In the genomic region with DNA sequence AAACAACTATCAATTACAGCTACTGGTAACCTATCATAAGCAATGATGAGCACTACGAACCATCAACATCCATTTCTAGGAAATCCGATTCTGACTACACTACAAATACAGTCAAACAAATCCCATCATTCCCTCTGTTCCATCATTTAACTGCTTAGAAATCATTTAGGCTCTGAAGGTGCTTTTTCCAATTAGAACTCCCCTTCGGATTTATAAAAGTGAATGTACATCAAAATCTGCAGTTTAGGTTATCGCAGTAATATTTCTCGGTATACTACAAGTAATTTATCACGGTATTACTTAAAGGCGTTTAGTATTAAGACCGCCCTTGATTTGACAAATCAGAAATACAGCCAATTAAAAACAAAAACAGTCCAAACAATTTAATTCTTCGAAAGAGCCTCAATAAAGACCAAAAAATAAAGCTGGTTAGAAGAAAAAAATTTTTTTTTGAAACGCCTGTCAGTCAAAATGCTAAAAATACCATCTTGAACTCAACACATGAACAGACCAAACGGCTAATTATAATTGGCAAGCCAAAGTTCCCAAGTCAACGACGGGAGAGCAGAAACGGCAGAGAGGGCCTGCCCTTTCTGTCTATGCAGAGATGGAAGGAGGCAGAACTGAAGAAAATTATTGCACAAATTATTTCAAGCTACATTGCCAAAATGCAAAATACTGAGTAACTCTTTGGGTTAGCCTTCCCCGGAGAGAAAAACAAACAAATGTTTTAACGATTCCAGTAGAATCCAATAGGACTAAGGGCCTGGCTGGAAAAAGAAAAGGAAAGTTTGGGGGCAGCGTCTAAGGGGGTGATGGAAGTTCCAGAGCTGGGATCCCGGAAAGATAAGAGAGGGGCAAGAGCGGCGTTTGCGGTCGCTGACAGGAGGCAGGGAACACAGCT, we compare ENCODE assay signal across 8 cellular contexts. TPM values are rescaled to one million over a fixed set of nuclear protein-coding genes. Genes with fewer than 3 reads are reported as not detected.
DNase-seq lines count a peak whose midpoint lies in the region; ATAC-seq, FAIRE-seq and TF ChIP-seq lines count a peak whose summit lies in the region.

No MANE protein-coding gene starts in this region.

- 3 to 4% methylated on average over 22 of the region's 22 CpGs for WGBS in body of pancreas, 2 donors

- no peaks in the 10 kb centered on the region for H3K27me3 ChIP-seq in body of pancreas

- H3K27ac ChIP-seq in body of pancreas: peak overlapping the region; percentile 34 to 98 (median 93)

- no peaks in the 10 kb centered on the region for H3K9me3 Mint-ChIP-seq in stimulated activated effector memory CD8-positive, alpha-beta T cell treated with anti-CD3 and anti-CD28 coated beads, Interleukin-12 subunit alpha, Interleukin-12 subunit beta, amount 100 ng/mL, for 72 hours

- ATAC-seq in GM21786 (IDR thresholded peaks at IDR 0.05; ENCODE audit: unreplicated experiment) (peak; percentile 3), body of pancreas (no peak), HG03442 (IDR thresholded peaks at IDR 0.05; ENCODE audit: unreplicated experiment) (no peak)
- ATAC-seq in stimulated activated effector memory CD8-positive, alpha-beta T cell treated with anti-CD3 and anti-CD28 coated beads, Interleukin-12 subunit alpha, Interleukin-12 subunit beta, amount 100 ng/mL, for 72 hours: no peak

- no peaks in the 10 kb centered on the region for H3K9me3 ChIP-seq in body of pancreas

- H3K4me1 ChIP-seq in body of pancreas: peaks cover 33% of the 10 kb centered on the region

- no peak for TF ChIP-seq CTCF in body of pancreas (IDR thresholded peaks at IDR 0.05)

- H3K4me3 Mint-ChIP-seq in stimulated activated effector memory CD8-positive, alpha-beta T cell treated with anti-CD3 and anti-CD28 coated beads, Interleukin-12 subunit alpha, Interleukin-12 subunit beta, amount 100 ng/mL, for 72 hours: peak overlapping the region; percentile 95

- intact Hi-C loops in body of pancreas (cut with DNase I): no loop called here

- H3K27ac Mint-ChIP-seq in stimulated activated effector memory CD8-positive, alpha-beta T cell treated with anti-CD3 and anti-CD28 coated beads, Interleukin-12 subunit alpha, Interleukin-12 subunit beta, amount 100 ng/mL, for 72 hours: peak overlapping the region; percentile 100

- peak overlapping the region; percentile 30 to 38 for H3K4me3 ChIP-seq in body of pancreas

- FAIRE-seq in islet of Langerhans (lab: Jason Lieb, UNC): peak; percentile 9

- peak in 2 of 3 donors; percentile 45 for TF ChIP-seq POLR2A in body of pancreas (IDR thresholded peaks at IDR 0.05)

- H3K4me1 Mint-ChIP-seq in stimulated activated effector memory CD8-positive, alpha-beta T cell treated with anti-CD3 and anti-CD28 coated beads, Interleukin-12 subunit alpha, Interleukin-12 subunit beta, amount 100 ng/mL, for 72 hours: peaks cover 41% of the 10 kb centered on the region

- DNase-seq in AML-193 (lab: John Stamatoyannopoulos, UW) (peak; percentile 30 to 33), NCI-H82 treated with DMSO at 0.1 percent for 48 hours (lab: John Stamatoyannopoulos, UW; ENCODE audit: unreplicated experiment) (peak; percentile 42), body of pancreas (peak in 2 of 4 donors; percentile 38), CD1c-positive myeloid dendritic cell (ENCODE audit: extremely low spot score) (no peak)
- DNase-seq in stimulated activated effector memory CD8-positive, alpha-beta T cell treated with anti-CD3 and anti-CD28 coated beads, Interleukin-12 subunit alpha, Interleukin-12 subunit beta, amount 100 ng/mL, for 72 hours (ENCODE audit: low spot score in 2 of 2): no peak

- peaks cover 19% of the 10 kb centered on the region for H3K36me3 Mint-ChIP-seq in stimulated activated effector memory CD8-positive, alpha-beta T cell treated with anti-CD3 and anti-CD28 coated beads, Interleukin-12 subunit alpha, Interleukin-12 subunit beta, amount 100 ng/mL, for 72 hours

- no peaks in the 10 kb centered on the region for H3K36me3 ChIP-seq in body of pancreas (replicated peaks in 1 of 2; ENCODE audit: insufficient read depth in 1 of 2, low read depth in 2 of 2)

RNA-seq across cellular contexts. Expression of a gene that starts 1.2 kb away (rescaled TPM):
- 10 to 100 TPM; 17.8 to 22.8 TPM for total RNA-seq in body of pancreas

Comparison
In these comparisons a context has a peak if more than half of its experiments do, and no peak if none do; other contexts are left out.
1. DNase-seq: peak in AML-193 (2 of 2) and NCI-H82 treated with DMSO at 0.1 percent for 48 hours (single experiment); none in stimulated activated effector memory CD8-positive, alpha-beta T cell treated with anti-CD3 and anti-CD28 coated beads, Interleukin-12 subunit alpha, Interleukin-12 subunit beta, amount 100 ng/mL, for 72 hours (0 of 2) and CD1c-positive myeloid dendritic cell (single experiment).